1 cellular context compared by ENCODE assay signal in genomic region chr3:4971437-4971836, GRCh38. TPM values are rescaled to one million over a fixed set of nuclear protein-coding genes. Genes with fewer than 3 reads are reported as not detected.
"Had no signal": no experiment of that assay in that cellular context is flagged by ENCODE, and none has a peak within 500 bp of the region (broad histone marks: within the 10 kb centered on the region; RNA-seq: fewer than 3 reads in every experiment).

No MANE protein-coding gene starts in this region.

RNA-seq across cellular contexts. Expression of gene BHLHE40, which starts 7.8 kb away (rescaled TPM):
- polyA plus RNA-seq: neural cell had no signal
